In the genomic region with DNA sequence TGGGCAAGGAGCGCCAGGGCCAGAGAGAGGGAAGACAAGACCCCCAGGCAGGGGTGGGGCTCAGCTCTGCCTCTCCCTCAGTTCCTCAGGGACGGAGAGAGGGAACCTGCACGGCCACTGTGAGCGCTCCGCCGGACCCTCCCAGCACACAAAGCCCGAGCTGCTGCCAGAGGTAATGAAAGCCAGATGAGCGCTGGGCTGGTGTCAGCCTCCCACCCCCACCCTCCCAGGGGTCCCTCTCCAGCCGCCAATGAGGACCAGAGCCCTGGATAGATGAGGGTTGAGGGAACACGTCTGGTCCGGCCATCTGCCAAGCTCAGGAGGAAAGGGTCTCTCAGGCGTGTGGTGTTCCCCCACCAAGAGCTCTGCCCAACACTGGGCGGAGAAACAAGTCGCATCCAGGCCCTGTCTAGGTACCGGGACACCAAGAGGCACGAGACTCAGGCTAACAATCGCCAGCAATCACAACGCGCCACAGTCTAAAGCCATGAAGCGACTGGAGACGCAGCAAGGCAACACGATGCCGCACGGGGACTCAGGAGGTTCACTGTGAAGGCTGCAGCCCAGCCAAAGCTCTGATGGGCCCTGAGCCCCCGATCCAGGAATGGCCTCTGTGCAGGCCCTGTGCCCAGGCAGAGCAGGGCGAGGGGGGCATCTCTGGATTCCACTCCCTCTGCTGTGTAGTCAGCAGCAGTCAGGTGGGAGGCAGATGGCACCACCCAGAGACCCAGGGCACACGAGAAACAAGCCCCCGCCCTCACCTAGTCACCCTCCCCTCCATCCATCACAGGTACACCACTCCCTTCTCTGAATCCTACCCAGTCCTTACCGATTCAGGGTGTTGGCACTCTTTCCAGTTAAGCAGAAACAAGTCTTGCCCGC, we compare ENCODE assay signal across 8 cellular contexts. TPM values are rescaled to one million over a fixed set of nuclear protein-coding genes. Genes with fewer than 3 reads are reported as not detected.
DNase-seq lines count a peak whose midpoint lies in the region; ATAC-seq and TF ChIP-seq lines count a peak whose summit lies in the region.

No MANE protein-coding gene starts in this region.

- TF ChIP-seq CTCF in fibroblast of the aortic adventitia (IDR thresholded peaks at IDR 0.05; ENCODE audit: insufficient read depth, low read length) = no peak
- no peak for TF ChIP-seq CTCF in retinal pigment epithelial cell (conservative IDR thresholded peaks at IDR 0.05; ENCODE audit: low read depth, low read length)

- H3K4me3 ChIP-seq in GM08714 (ENCODE audit: low read length) = peak overlapping the region; percentile 18; the same call in 1 of the 2 replicates
- peak overlapping the region; percentile 75 for H3K4me3 ChIP-seq in fibroblast of the aortic adventitia (ENCODE audit: low read depth, low read length)
- peak overlapping the region; percentile 58 for H3K4me3 ChIP-seq in retinal pigment epithelial cell (ENCODE audit: low read length)

- H3K4me1 Mint-ChIP-seq in T-cell = peaks cover 44 to 87% (median 62%) of the 10 kb centered on the region in 3 donors

- no peaks in the 10 kb centered on the region for H3K9me3 Mint-ChIP-seq in T-cell

- ATAC-seq in T-cell (replicated peaks in 1 of 4) (no peak), GM18519 (IDR thresholded peaks at IDR 0.05; ENCODE audit: low FRiP score, unreplicated experiment) (no peak), HG03457 (IDR thresholded peaks at IDR 0.05; ENCODE audit: unreplicated experiment) (no peak)

- no peaks in the 10 kb centered on the region for H3K36me3 Mint-ChIP-seq in T-cell

- POLR2A ChIA-PET in T-cell (lab: Charles Lee) = no interaction called here

- CTCF ChIA-PET in T-cell (lab: Charles Lee) = interaction anchor here in 1 of 2 donors (1.9 kb wide), 1 partner anchor 25 kb away, joined by 10 read pairs; no protein-coding TSS in a partner anchor

- H3K27me3 Mint-ChIP-seq in T-cell = no peaks in the 10 kb centered on the region

- DNase-seq in T-cell (no peak), fibroblast of the aortic adventitia (ENCODE audit: low read depth) (no peak), retinal pigment epithelial cell (ENCODE audit: low read depth) (no peak), COLO668 (lab: John Stamatoyannopoulos, UW; ENCODE audit: unreplicated experiment) (no peak), NCI-H226 (no peak)

- no peak overlapping the region for H3K27ac Mint-ChIP-seq in T-cell

- peak overlapping the region; percentile 44 to 78 (median 68) for H3K4me3 Mint-ChIP-seq in T-cell

RNA-seq across cellular contexts. Expression of gene RALGDS, which starts 1.3 kb away (rescaled TPM):
- total RNA-seq in T-cell (100 to 1,000 TPM in 4 of 5 donors, 10 to 100 TPM in 1; 81.0 to 161 (median 137) TPM), fibroblast of the aortic adventitia (ENCODE audit: low replicate concordance) (4.3 and 15.6 TPM in 2 replicates)

RNA-seq across cellular contexts. Expression of gene GBGT1, which starts 44.0 kb away (rescaled TPM):
- 10 to 100 TPM in 2 of 5 donors, 1 to 10 TPM in 3; 1.3 to 13.3 (median 7.9) TPM for total RNA-seq in T-cell
- total RNA-seq in fibroblast of the aortic adventitia (ENCODE audit: low replicate concordance) = 0.98 and 1.6 TPM in 2 replicates

RNA-seq across cellular contexts. Expression of gene CEL, which starts 57.9 kb away (rescaled TPM):
- 1 to 10 TPM in 3 of 5 donors, under 1 TPM in 2; 0.28 to 9.0 (median 7.9) TPM for total RNA-seq in T-cell
- total RNA-seq in fibroblast of the aortic adventitia (ENCODE audit: low replicate concordance) = 0.27 TPM in 1 of 2 replicates, not detected in the other

Comparison
In these comparisons a context has a peak if more than half of its experiments do, and no peak if none do; other contexts are left out.
1. H3K4me3 ChIP-seq: peak in every context shown above with its lines; median percentile 75 in fibroblast of the aortic adventitia; 58 in retinal pigment epithelial cell; 18 in GM08714.